26 cellular contexts compared by ENCODE assay signal in genomic region chr21:26883768-26884167, GRCh38. TPM values are rescaled to one million over a fixed set of nuclear protein-coding genes. Genes with fewer than 3 reads are reported as not detected.
DNase-seq lines count a peak whose midpoint lies in the region; ATAC-seq and TF ChIP-seq lines count a peak whose summit lies in the region.
"Had no signal": no experiment of that assay in that cellular context is flagged by ENCODE, and none has a peak within 500 bp of the region (broad histone marks: within the 10 kb centered on the region; RNA-seq: fewer than 3 reads in every experiment).

No MANE protein-coding gene starts in this region.

- no peak overlapping the region for H2BK5ac ChIP-seq in IMR-90 (ENCODE audit: low read depth, low read length, poor library complexity, severe bottlenecking)

- peak; percentile 24; the same call in 1 of the 2 replicates for ATAC-seq in IMR-90 (ENCODE audit: low read depth)
- peak; percentile 85 for ATAC-seq in left ventricle myocardium superior
- no peak for ATAC-seq in omental fat pad (ENCODE audit: low FRiP score)
- ATAC-seq: activated CD8-positive, alpha-beta memory T cell treated with anti-CD3 and anti-CD28 coated beads, Interleukin-2, amount 10 ng/mL, durations not matched to agents 7 days and 5 days had no signal

- no peak overlapping the region for H3K4ac ChIP-seq in IMR-90 (ENCODE audit: low read depth, low read length)

- TF ChIP-seq CTCF in IMR-90 (conservative IDR thresholded peaks at IDR 0.05; ENCODE audit: low read depth, low read length) (no peak), choroid plexus epithelial cell (conservative IDR thresholded peaks at IDR 0.05; ENCODE audit: low read depth, low read length) (no peak), omental fat pad (IDR thresholded peaks at IDR 0.05) (no peak), GM13977 (IDR thresholded peaks at IDR 0.05; ENCODE audit: extremely low read depth, insufficient read depth, missing control alignments) (no peak)

- peak; percentile 15 for DNase-seq in IMR-90
- peak; percentile 21 for DNase-seq in choroid plexus epithelial cell (ENCODE audit: low read depth)
- no peak for DNase-seq in left ventricle myocardium superior
- peak; percentile 20 for DNase-seq in stromal cell of bone marrow (ENCODE audit: low read depth)
- DNase-seq in LoVo (ENCODE audit: low spot score): no peak
- DNase-seq in omental fat pad (ENCODE audit: low spot score): no peak
- DNase-seq in GM13977 (ENCODE audit: low spot score): no peak
- DNase-seq: activated CD4-positive, CD25-positive, alpha-beta regulatory T cell; activated CD8-positive, alpha-beta memory T cell treated with anti-CD3 and anti-CD28 coated beads, Interleukin-2, amount 10 ng/mL, durations not matched to agents 7 days and 5 days; activated naive CD4-positive, alpha-beta T cell treated with Interleukin-2 at 50 U/mL for 16 hours; activated T-cell treated with anti-CD3 and anti-CD28 coated beads, Interleukin-2, amount 50 U/mL, for 48 hours; DND-41; KG1; MG63; naive B cell; NCI-H1105; NCI-H187; NCI-H2171 treated with DMSO at 0.1 percent for 48 hours; NCI-H510A; OCI-M1; SK-N-SH; stimulated activated CD4-positive, alpha-beta T cell treated with anti-CD3 and anti-CD28 coated beads, Interleukin-15, amount 100 ng/mL, for 24 hours; stimulated activated CD4-positive, alpha-beta T cell treated with anti-CD3 and anti-CD28 coated beads, Interleukin-4, amount 100 ng/mL, for 4 hours had no signal

- H3K9ac ChIP-seq in IMR-90 (ENCODE audit: low read depth, low read length): no peak overlapping the region
- H3K9ac ChIP-seq: SK-N-SH had no signal

- no peak overlapping the region for H2BK120ac ChIP-seq in IMR-90 (ENCODE audit: low read depth, low read length)

- H3K14ac ChIP-seq in IMR-90 (replicated peaks; ENCODE audit: low read depth, low read length): no peak overlapping the region

- H3K4me3 ChIP-seq in IMR-90 (ENCODE audit: insufficient read depth, low read depth, low read length) (no peak overlapping the region), choroid plexus epithelial cell (ENCODE audit: low read depth, low read length) (no peak overlapping the region)
- H3K4me3 ChIP-seq: MG63, prostate gland had no signal

- H4K8ac ChIP-seq in IMR-90 (ENCODE audit: low read depth in 2 of 2, low read length in 2 of 2): no peak overlapping the region

- H3K79me1 ChIP-seq in IMR-90 (ENCODE audit: low read depth in 1 of 2, low read length in 2 of 2): no peaks in the 10 kb centered on the region

- no peak overlapping the region for H2AFZ ChIP-seq in IMR-90 (replicated peaks; ENCODE audit: low read length, poor library complexity)

- peaks cover 2% of the 10 kb centered on the region; the same call in 1 of the 2 replicates for H3K4me1 ChIP-seq in IMR-90 (ENCODE audit: control insufficient read depth, insufficient read depth, low read length)

- no peak overlapping the region for H3K23ac ChIP-seq in IMR-90 (ENCODE audit: low read depth, low read length)

- no peaks in the 10 kb centered on the region for H3K9me1 ChIP-seq in IMR-90 (ENCODE audit: insufficient read depth, low read length)

- no CpG with 5 or more reads among the region's 2 CpGs for WGBS in IMR-90 (ENCODE audit: extremely low coverage in 2 of 2, insufficient read length in 1 of 2), 2 experiments

- H3K18ac ChIP-seq in IMR-90 (ENCODE audit: low read depth, low read length): peak overlapping the region; percentile 44; the same call in 1 of the 2 replicates

- H4K91ac ChIP-seq in IMR-90 (ENCODE audit: insufficient read depth, low read depth, low read length): no peak overlapping the region

- no TSS peak for BruUV-seq in IMR-90 (replicated peaks; lab: Mats Ljungman, UMichigan)

- no peaks in the 10 kb centered on the region for H3K36me3 ChIP-seq in IMR-90 (ENCODE audit: control insufficient read depth, insufficient read depth, low read length)
- H3K36me3 ChIP-seq: MG63, prostate gland had no signal

- no peak overlapping the region for H2AK9ac ChIP-seq in IMR-90 (replicated peaks; ENCODE audit: low read depth, low read length, poor library complexity)

- H3K27me3 ChIP-seq in IMR-90 (ENCODE audit: control insufficient read depth, insufficient read depth, low read length): no peaks in the 10 kb centered on the region
- H3K27me3 ChIP-seq: MG63 had no signal

- no peaks in the 10 kb centered on the region for H4K20me1 ChIP-seq in IMR-90 (ENCODE audit: insufficient read depth, low read length)

- no peak overlapping the region for H3K27ac ChIP-seq in IMR-90 (ENCODE audit: insufficient read depth, low read length)
- H3K27ac ChIP-seq: C4-2B, HL-60, prostate gland had no signal

- no peak overlapping the region for H2AK5ac ChIP-seq in IMR-90 (ENCODE audit: low read depth, low read length)

- no peak overlapping the region for H3K4me2 ChIP-seq in IMR-90 (ENCODE audit: low read depth, low read length)
- H3K4me2 ChIP-seq: SK-N-SH had no signal

- TF ChIP-seq RAD21 in IMR-90 (IDR thresholded peaks at IDR 0.05; ENCODE audit: low read length): no peak

- no peaks in the 10 kb centered on the region for H3K9me3 ChIP-seq in IMR-90 (ENCODE audit: control insufficient read depth, insufficient read depth, low read length)
- H3K9me3 ChIP-seq: MG63, prostate gland, SK-N-SH had no signal

- POLR2A ChIA-PET in IMR-90 (lab: Charles Lee; ENCODE audit: unreplicated experiment): no interaction called here

- no peak overlapping the region for H2BK20ac ChIP-seq in IMR-90 (ENCODE audit: low read depth, low read length)

- H3K56ac ChIP-seq in IMR-90 (ENCODE audit: extremely low read depth, insufficient read depth, low read length): no peak overlapping the region

- H2BK15ac ChIP-seq in IMR-90 (ENCODE audit: low read depth, low read length): no peak overlapping the region

- in situ Hi-C loops in IMR-90 (cut with MboI; ENCODE audit: low sequenced_read_pairs) (no loop called here), GM13977 (cut with MboI; ENCODE audit: low pct_unique_long_range_greater_than_20kb, low sequenced_read_pairs, unreplicated experiment) (no loop called here)

- CTCF ChIA-PET in IMR-90 (lab: Yijun Ruan, JAX): no interaction called here

- dilution Hi-C loops in IMR-90 (cut with HindIII; ENCODE audit: low sequenced_read_pairs, unreplicated experiment): no loop called here

- intact Hi-C loops in IMR-90 (cut with micrococcal nuclease): loop anchor here (5.0 kb wide), 2 partner anchors 84 to 594 kb away; partner anchors contain the start of gene ADAMTS5
- intact Hi-C loops in left ventricle myocardium superior (cut with micrococcal nuclease): no loop called here

- no peak overlapping the region; the same call in 1 of the 2 replicates for H4K5ac ChIP-seq in IMR-90 (ENCODE audit: low read depth, low read length)

- TF ChIP-seq POLR2A in IMR-90 (IDR thresholded peaks at IDR 0.05; ENCODE audit: low read depth, low read length): no peak

TF ChIP-seq in IMR-90, 13 proteins besides CTCF, POLR2A, EP300 and RAD21:
- TF ChIP-seq CEBPB (IDR thresholded peaks at IDR 0.05; ENCODE audit: low read depth, low read length) (0 out of 2 replicates have a peak, but pooled peaks have one; percentile 24), RFX5 (IDR thresholded peaks at IDR 0.05; ENCODE audit: low read depth, low read length) (no peak)
TF ChIP-seq in IMR-90: peak in this region for 1.

RNA-seq across cellular contexts. Expression of gene ADAMTS1, which starts 38.6 kb away (rescaled TPM):
- total RNA-seq in IMR-90 (2012; rRNA removed) (106 and 116 TPM in 2 replicates), left ventricle myocardium superior (41.8 TPM), omental fat pad (100 to 1,000 TPM; 156 to 391 (median 347) TPM)
- polyA plus RNA-seq in IMR-90 (2012; rRNA removed): 317 and 336 TPM in 2 replicates
- polyA plus RNA-seq in IMR-90 (2012; cell fraction: cytosol; rRNA removed): 78.5 and 82.1 TPM in 2 replicates
- 226 and 359 TPM in 2 replicates for polyA plus RNA-seq in IMR-90 (2012; cell fraction: nucleus; rRNA removed; ENCODE audit: low replicate concordance)

Comparison
In these comparisons a context has a peak if more than half of its experiments do, and no peak if none do; other contexts are left out.
1. DNase-seq: peak in IMR-90 (single experiment), choroid plexus epithelial cell (single experiment) and stromal cell of bone marrow (single experiment); none in left ventricle myocardium superior (single experiment), LoVo (single experiment), omental fat pad (single experiment) and GM13977 (single experiment).